In the genomic region with DNA sequence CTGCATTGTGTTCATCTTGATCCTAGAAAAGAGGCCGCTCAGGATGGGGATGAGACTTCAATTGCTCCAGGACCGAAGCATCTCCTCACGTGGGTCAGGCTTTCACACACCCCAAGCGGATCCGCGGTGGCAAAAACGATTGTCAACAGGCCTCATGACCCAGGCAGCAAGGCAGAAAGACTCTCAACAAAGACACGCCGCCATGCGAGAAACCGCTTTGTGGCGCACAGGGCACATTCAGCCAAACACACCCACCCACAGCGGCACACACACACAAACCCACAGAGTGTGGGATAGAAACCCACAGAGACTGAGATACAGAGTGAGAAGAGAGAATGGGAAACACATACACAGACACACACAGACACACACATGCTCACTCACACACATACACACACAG, we compare ENCODE assay signal across 26 cellular contexts.
"Had no signal": no experiment of that assay in that cellular context is flagged by ENCODE, and none has a peak within 500 bp of the region (broad histone marks: within the 10 kb centered on the region; RNA-seq: fewer than 3 reads in every experiment).

No MANE protein-coding gene starts in this region.

- DNase-seq: activated CD4-positive, alpha-beta T cell treated with anti-CD3 and anti-CD28 coated beads, Interleukin-2, amount 10 ng/mL, durations not matched to agents 24 days and 14 days; activated gamma-delta T cell; activated naive CD4-positive, alpha-beta T cell treated with anti-CD3 and anti-CD28 coated beads, Interleukin-2, amount 10 ng/mL, durations not matched to agents 7 days and 5 days; activated naive CD8-positive, alpha-beta T cell treated with anti-CD3 and anti-CD28 coated beads, Interleukin-2, amount 10 ng/mL, durations not matched to agents 7 days and 5 days; cerebellar nuclear complex; cortex of kidney; foreskin keratinocyte; left ventricle myocardium superior; naive B cell; nephron progenitor cell; ovary; stimulated activated naive CD4-positive, alpha-beta T cell; SW 1271; T-helper 9 cell; WERI-Rb-1 had no signal

- H3K27ac Mint-ChIP-seq: activated CD4-positive, alpha-beta memory T cell treated with anti-CD3 and anti-CD28 coated beads, Interleukin-2, amount 10 ng/mL, durations not matched to agents 7 days and 5 days; activated CD4-positive, alpha-beta T cell treated with anti-CD3 and anti-CD28 coated beads, Interleukin-2, amount 10 ng/mL, durations not matched to agents 24 days and 14 days; activated naive CD4-positive, alpha-beta T cell treated with anti-CD3 and anti-CD28 coated beads, Interleukin-2, amount 10 ng/mL, durations not matched to agents 7 days and 5 days; activated naive CD8-positive, alpha-beta T cell treated with anti-CD3 and anti-CD28 coated beads, Interleukin-2, amount 10 ng/mL, durations not matched to agents 7 days and 5 days; brain; naive B cell; nephron progenitor cell; T-helper 1 cell treated with Interleukin-12 subunit alpha and Interleukin-12 subunit beta and Interleukin-4 antibody, amounts not matched to agents 30 μg/mL and 1 μg/mL, for 36 hours had no signal

- H3K4me3 ChIP-seq: ascending aorta, cardiac muscle cell, ovary, prostate gland, suprapubic skin, tibial artery had no signal

- H3K9me3 ChIP-seq: ascending aorta, neutrophil, ovary, prostate gland, tibial artery had no signal

- H3K4me1 Mint-ChIP-seq: activated CD4-positive, alpha-beta memory T cell treated with anti-CD3 and anti-CD28 coated beads, Interleukin-2, amount 10 ng/mL, durations not matched to agents 7 days and 5 days; activated CD4-positive, alpha-beta T cell treated with anti-CD3 and anti-CD28 coated beads, Interleukin-2, amount 10 ng/mL, durations not matched to agents 24 days and 14 days; activated naive CD4-positive, alpha-beta T cell treated with anti-CD3 and anti-CD28 coated beads, Interleukin-2, amount 10 ng/mL, durations not matched to agents 7 days and 5 days; activated naive CD8-positive, alpha-beta T cell treated with anti-CD3 and anti-CD28 coated beads, Interleukin-2, amount 10 ng/mL, durations not matched to agents 7 days and 5 days; brain; nephron progenitor cell had no signal

- H3K27ac ChIP-seq: ascending aorta, cardiac muscle cell, foreskin keratinocyte, neutrophil, ovary, prostate gland, suprapubic skin, tibial artery, WERI-Rb-1 had no signal

- H3K36me3 Mint-ChIP-seq: activated naive CD4-positive, alpha-beta T cell treated with anti-CD3 and anti-CD28 coated beads, Interleukin-2, amount 10 ng/mL, durations not matched to agents 7 days and 5 days; activated naive CD8-positive, alpha-beta T cell treated with anti-CD3 and anti-CD28 coated beads, Interleukin-2, amount 10 ng/mL, durations not matched to agents 7 days and 5 days had no signal

- H3K36me3 ChIP-seq: ascending aorta, cardiac muscle cell, neutrophil, ovary, prostate gland, suprapubic skin, tibial artery, WERI-Rb-1 had no signal

- H3K4me1 ChIP-seq: ascending aorta, foreskin keratinocyte, prostate gland, suprapubic skin, tibial artery had no signal

- H3K4me3 Mint-ChIP-seq: activated CD4-positive, alpha-beta memory T cell treated with anti-CD3 and anti-CD28 coated beads, Interleukin-2, amount 10 ng/mL, durations not matched to agents 7 days and 5 days; activated CD4-positive, alpha-beta T cell treated with anti-CD3 and anti-CD28 coated beads, Interleukin-2, amount 10 ng/mL, durations not matched to agents 24 days and 14 days; activated naive CD4-positive, alpha-beta T cell treated with anti-CD3 and anti-CD28 coated beads, Interleukin-2, amount 10 ng/mL, durations not matched to agents 7 days and 5 days; activated naive CD8-positive, alpha-beta T cell treated with anti-CD3 and anti-CD28 coated beads, Interleukin-2, amount 10 ng/mL, durations not matched to agents 7 days and 5 days; brain; nephron progenitor cell; T-helper 1 cell treated with Interleukin-12 subunit alpha and Interleukin-12 subunit beta and Interleukin-4 antibody, amounts not matched to agents 30 μg/mL and 1 μg/mL, for 36 hours had no signal

- H3K27me3 ChIP-seq: ascending aorta, cardiac muscle cell, foreskin keratinocyte, neutrophil, ovary, suprapubic skin, tibial artery had no signal

- ATAC-seq: activated CD4-positive, CD25-positive, alpha-beta regulatory T cell treated with anti-CD3 and anti-CD28 coated beads, Interleukin-2, amount 50 U/mL, for 24 hours; esophagus mucosa; foreskin keratinocyte; left ventricle myocardium superior had no signal

- H3K27me3 Mint-ChIP-seq: activated CD4-positive, alpha-beta memory T cell treated with anti-CD3 and anti-CD28 coated beads, Interleukin-2, amount 10 ng/mL, durations not matched to agents 7 days and 5 days; activated CD4-positive, alpha-beta T cell treated with anti-CD3 and anti-CD28 coated beads, Interleukin-2, amount 10 ng/mL, durations not matched to agents 24 days and 14 days; activated naive CD4-positive, alpha-beta T cell treated with anti-CD3 and anti-CD28 coated beads, Interleukin-2, amount 10 ng/mL, durations not matched to agents 7 days and 5 days; activated naive CD8-positive, alpha-beta T cell treated with anti-CD3 and anti-CD28 coated beads, Interleukin-2, amount 10 ng/mL, durations not matched to agents 7 days and 5 days; naive B cell had no signal
